7 cellular contexts compared by ENCODE assay signal in the genomic region with DNA sequence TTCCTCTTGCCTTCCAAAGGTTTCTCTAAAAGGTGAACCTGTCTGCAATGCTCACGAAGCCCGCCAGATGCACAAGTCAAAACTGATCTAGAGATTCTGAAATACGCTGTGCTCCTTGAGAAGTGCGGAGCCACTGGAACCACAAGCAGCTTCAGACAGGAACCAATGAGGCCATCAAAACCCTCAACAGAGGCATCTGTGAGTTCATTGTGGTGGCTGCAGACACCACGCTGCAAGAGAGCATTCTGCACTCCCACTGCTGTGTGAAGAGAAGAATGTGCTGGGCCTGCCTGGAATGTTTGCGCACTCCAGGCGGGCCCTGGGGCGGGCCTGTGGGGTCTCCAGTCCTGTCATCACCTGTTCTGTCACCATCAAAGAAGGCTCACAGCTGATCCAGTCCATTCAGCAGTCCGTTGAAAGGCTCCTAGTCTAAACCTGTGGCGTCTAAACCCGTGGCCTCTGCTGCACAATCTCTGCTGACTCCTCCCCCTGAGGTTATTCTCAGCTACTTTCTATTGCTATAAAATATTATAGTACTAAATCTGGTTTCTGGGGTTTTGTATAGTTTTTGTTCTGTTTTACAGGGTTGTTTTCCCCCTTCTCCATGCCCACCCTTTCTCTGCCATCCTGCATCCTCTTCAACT.
DNase-seq lines count a peak whose midpoint lies in the region; ATAC-seq and TF ChIP-seq lines count a peak whose summit lies in the region.
"Not testable (repeated sequence)": the region's sequence is repeated elsewhere in the genome, so short reads cannot be mapped to it uniquely, and the experiment has no call there.

No MANE protein-coding gene starts in this region.

- not testable (repeated sequence) for DNase-seq in CD4-positive, alpha-beta T cell; activated CD8-positive, alpha-beta T cell treated with anti-CD3 and anti-CD28 coated beads for 36 hours; activated T-cell treated with anti-CD3 and anti-CD28 coated beads, Interleukin-2, amount 50 U/mL, for 72 hours; activated naive CD8-positive, alpha-beta T cell treated with anti-CD3 and anti-CD28 coated beads, Interleukin-2, amount 50 U/mL, for 24 hours; naive thymus-derived CD4-positive, alpha-beta T cell; stimulated activated effector memory CD8-positive, alpha-beta T cell treated with anti-CD3 and anti-CD28 coated beads, Interleukin-12 subunit alpha, Interleukin-12 subunit beta, amount 100 ng/mL, for 72 hours (ENCODE audit: low spot score in 2 of 2)
- peak; percentile 2 for DNase-seq in RPMI8226

- H3K9me3 Mint-ChIP-seq in CD4-positive, alpha-beta T cell; activated CD8-positive, alpha-beta T cell treated with anti-CD3 and anti-CD28 coated beads for 36 hours; activated T-cell treated with anti-CD3 and anti-CD28 coated beads, Interleukin-2, amount 50 U/mL, for 72 hours; activated naive CD8-positive, alpha-beta T cell treated with anti-CD3 and anti-CD28 coated beads, Interleukin-2, amount 50 U/mL, for 24 hours; naive thymus-derived CD4-positive, alpha-beta T cell; stimulated activated effector memory CD8-positive, alpha-beta T cell treated with anti-CD3 and anti-CD28 coated beads, Interleukin-12 subunit alpha, Interleukin-12 subunit beta, amount 100 ng/mL, for 72 hours: not testable (repeated sequence)

- not testable (repeated sequence) for H3K27ac ChIP-seq in CD4-positive, alpha-beta T cell (ENCODE audit: low read depth, low read length); naive thymus-derived CD4-positive, alpha-beta T cell (ENCODE audit: low read depth, low read length)

- not testable (repeated sequence) for TF ChIP-seq CTCF in CD4-positive, alpha-beta T cell (IDR thresholded peaks at IDR 0.05); activated CD8-positive, alpha-beta T cell treated with anti-CD3 and anti-CD28 coated beads for 36 hours (IDR thresholded peaks at IDR 0.05)

- H3K4me3 Mint-ChIP-seq in CD4-positive, alpha-beta T cell; activated CD8-positive, alpha-beta T cell treated with anti-CD3 and anti-CD28 coated beads for 36 hours; activated T-cell treated with anti-CD3 and anti-CD28 coated beads, Interleukin-2, amount 50 U/mL, for 72 hours; activated naive CD8-positive, alpha-beta T cell treated with anti-CD3 and anti-CD28 coated beads, Interleukin-2, amount 50 U/mL, for 24 hours; naive thymus-derived CD4-positive, alpha-beta T cell; stimulated activated effector memory CD8-positive, alpha-beta T cell treated with anti-CD3 and anti-CD28 coated beads, Interleukin-12 subunit alpha, Interleukin-12 subunit beta, amount 100 ng/mL, for 72 hours: not testable (repeated sequence)

- H3K27me3 Mint-ChIP-seq in CD4-positive, alpha-beta T cell; activated CD8-positive, alpha-beta T cell treated with anti-CD3 and anti-CD28 coated beads for 36 hours; activated T-cell treated with anti-CD3 and anti-CD28 coated beads, Interleukin-2, amount 50 U/mL, for 72 hours (ENCODE audit: low read depth); activated naive CD8-positive, alpha-beta T cell treated with anti-CD3 and anti-CD28 coated beads, Interleukin-2, amount 50 U/mL, for 24 hours; naive thymus-derived CD4-positive, alpha-beta T cell: not testable (repeated sequence)

- POLR2A ChIA-PET in CD4-positive, alpha-beta T cell (lab: Charles Lee); activated CD8-positive, alpha-beta T cell treated with anti-CD3 and anti-CD28 coated beads for 36 hours (lab: Charles Lee); naive thymus-derived CD4-positive, alpha-beta T cell (lab: Charles Lee): not testable (repeated sequence)

- CTCF ChIA-PET in CD4-positive, alpha-beta T cell (lab: Charles Lee); activated CD8-positive, alpha-beta T cell treated with anti-CD3 and anti-CD28 coated beads for 36 hours (lab: Charles Lee); naive thymus-derived CD4-positive, alpha-beta T cell (lab: Charles Lee): not testable (repeated sequence)

- H3K27me3 ChIP-seq in CD4-positive, alpha-beta T cell (ENCODE audit: control insufficient read depth, insufficient read depth, low read length); naive thymus-derived CD4-positive, alpha-beta T cell (ENCODE audit: control insufficient read depth in 2 of 2, insufficient read depth in 2 of 2, low read length in 2 of 2): not testable (repeated sequence)

- H3K9me3 ChIP-seq in CD4-positive, alpha-beta T cell (ENCODE audit: control insufficient read depth, low read length); naive thymus-derived CD4-positive, alpha-beta T cell (ENCODE audit: control insufficient read depth in 2 of 3, low read length in 3 of 3): not testable (repeated sequence)

- H3K4me3 ChIP-seq in naive thymus-derived CD4-positive, alpha-beta T cell (ENCODE audit: low read length) = not testable (repeated sequence)

- not testable (repeated sequence) for H3K4me1 ChIP-seq in naive thymus-derived CD4-positive, alpha-beta T cell (ENCODE audit: control insufficient read depth in 2 of 2, insufficient read depth in 2 of 2, low read length in 2 of 2)

- H3K4me1 Mint-ChIP-seq in CD4-positive, alpha-beta T cell (ENCODE audit: low read depth); activated CD8-positive, alpha-beta T cell treated with anti-CD3 and anti-CD28 coated beads for 36 hours (ENCODE audit: low read depth); activated T-cell treated with anti-CD3 and anti-CD28 coated beads, Interleukin-2, amount 50 U/mL, for 72 hours (ENCODE audit: low read depth); activated naive CD8-positive, alpha-beta T cell treated with anti-CD3 and anti-CD28 coated beads, Interleukin-2, amount 50 U/mL, for 24 hours; naive thymus-derived CD4-positive, alpha-beta T cell; stimulated activated effector memory CD8-positive, alpha-beta T cell treated with anti-CD3 and anti-CD28 coated beads, Interleukin-12 subunit alpha, Interleukin-12 subunit beta, amount 100 ng/mL, for 72 hours: not testable (repeated sequence)

- peak; percentile 89 for ATAC-seq in CD4-positive, alpha-beta T cell (ENCODE audit: poor library complexity)
- ATAC-seq in activated CD8-positive, alpha-beta T cell treated with anti-CD3 and anti-CD28 coated beads for 36 hours = peak; percentile 76
- peak; percentile 88 to 96 for ATAC-seq in activated T-cell treated with anti-CD3 and anti-CD28 coated beads, Interleukin-2, amount 50 U/mL, for 72 hours (replicated peaks in 1 of 2)
- peak; percentile 70 for ATAC-seq in activated naive CD8-positive, alpha-beta T cell treated with anti-CD3 and anti-CD28 coated beads, Interleukin-2, amount 50 U/mL, for 24 hours
- peak; percentile 91 for ATAC-seq in naive thymus-derived CD4-positive, alpha-beta T cell
- peak; percentile 80 for ATAC-seq in stimulated activated effector memory CD8-positive, alpha-beta T cell treated with anti-CD3 and anti-CD28 coated beads, Interleukin-12 subunit alpha, Interleukin-12 subunit beta, amount 100 ng/mL, for 72 hours

- H3K36me3 ChIP-seq in naive thymus-derived CD4-positive, alpha-beta T cell (ENCODE audit: control insufficient read depth in 2 of 3, insufficient read depth in 3 of 3, low read length in 3 of 3) = not testable (repeated sequence)

- not testable (repeated sequence) for H3K36me3 Mint-ChIP-seq in CD4-positive, alpha-beta T cell (ENCODE audit: low read depth); activated CD8-positive, alpha-beta T cell treated with anti-CD3 and anti-CD28 coated beads for 36 hours (ENCODE audit: low read depth); activated T-cell treated with anti-CD3 and anti-CD28 coated beads, Interleukin-2, amount 50 U/mL, for 72 hours (ENCODE audit: insufficient read depth in 2 of 2); activated naive CD8-positive, alpha-beta T cell treated with anti-CD3 and anti-CD28 coated beads, Interleukin-2, amount 50 U/mL, for 24 hours (ENCODE audit: low read depth); naive thymus-derived CD4-positive, alpha-beta T cell; stimulated activated effector memory CD8-positive, alpha-beta T cell treated with anti-CD3 and anti-CD28 coated beads, Interleukin-12 subunit alpha, Interleukin-12 subunit beta, amount 100 ng/mL, for 72 hours

- not testable (repeated sequence) for H3K27ac Mint-ChIP-seq in CD4-positive, alpha-beta T cell; activated CD8-positive, alpha-beta T cell treated with anti-CD3 and anti-CD28 coated beads for 36 hours; activated T-cell treated with anti-CD3 and anti-CD28 coated beads, Interleukin-2, amount 50 U/mL, for 72 hours; activated naive CD8-positive, alpha-beta T cell treated with anti-CD3 and anti-CD28 coated beads, Interleukin-2, amount 50 U/mL, for 24 hours; naive thymus-derived CD4-positive, alpha-beta T cell; stimulated activated effector memory CD8-positive, alpha-beta T cell treated with anti-CD3 and anti-CD28 coated beads, Interleukin-12 subunit alpha, Interleukin-12 subunit beta, amount 100 ng/mL, for 72 hours

- intact Hi-C loops in CD4-positive, alpha-beta T cell (cut with DNase I, micrococcal nuclease); activated CD8-positive, alpha-beta T cell treated with anti-CD3 and anti-CD28 coated beads for 36 hours (cut with micrococcal nuclease); naive thymus-derived CD4-positive, alpha-beta T cell (cut with micrococcal nuclease): not testable (repeated sequence)
